Comparison of ENCODE assay signal across 7 cellular contexts in genomic region chr14:22837059-22837749, GRCh38. TPM values are rescaled to one million over a fixed set of nuclear protein-coding genes. Genes with fewer than 3 reads are reported as not detected.
DNase-seq lines count a peak whose midpoint lies in the region; ATAC-seq and TF ChIP-seq lines count a peak whose summit lies in the region.

No MANE protein-coding gene starts in this region.

- peak overlapping the region; percentile 96 for H3K27ac Mint-ChIP-seq in endothelial cell (ENCODE audit: unreplicated experiment)

- DNase-seq in H7 (peak; percentile 83), RWPE2 (ENCODE audit: low spot score) (no peak), endothelial cell (ENCODE audit: low spot score) (no peak), aorta (peak; percentile 78 to 89), GOT3 (lab: John Stamatoyannopoulos, UW) (no peak)

- TF ChIP-seq CTCF in RWPE2 (IDR thresholded peaks at IDR 0.05; ENCODE audit: poor library complexity, severe bottlenecking) = no peak
- TF ChIP-seq CTCF in endothelial cell (IDR thresholded peaks at IDR 0.05; ENCODE audit: unreplicated experiment) = no peak

- intact Hi-C loops in aorta (cut with DNase I) = loop anchor here (1.0 to 10.0 kb wide), 3 partner anchors 14 to 68 kb away; no protein-coding TSS in a partner anchor

- peaks cover 63% of the 10 kb centered on the region for H3K4me1 Mint-ChIP-seq in endothelial cell (ENCODE audit: unreplicated experiment)

- 1% methylated on average over 60 of the region's 60 CpGs for WGBS in aorta, 2 donors

- H3K27me3 ChIP-seq in H7 (ENCODE audit: control insufficient read depth, insufficient read depth, low read length) (no peaks in the 10 kb centered on the region; the same call in 1 of the 2 replicates), RWPE2 (ENCODE audit: insufficient read depth, poor library complexity, severe bottlenecking) (no peaks in the 10 kb centered on the region), mucosa of stomach (ENCODE audit: control insufficient read depth, insufficient read depth, low read length) (no peaks in the 10 kb centered on the region), aorta (ENCODE audit: control insufficient read depth in 1 of 2, insufficient read depth in 2 of 2, low read length in 1 of 2) (no peaks in the 10 kb centered on the region)

- peaks cover 19% of the 10 kb centered on the region for H3K36me3 ChIP-seq in H7 (replicated peaks; ENCODE audit: control insufficient read depth, insufficient read depth, low read length)
- H3K36me3 ChIP-seq in RWPE2 (ENCODE audit: low read depth) = peaks cover 77% of the 10 kb centered on the region
- peaks cover 9% of the 10 kb centered on the region for H3K36me3 ChIP-seq in mucosa of stomach (ENCODE audit: control insufficient read depth, insufficient read depth, low read length)
- H3K36me3 ChIP-seq in aorta (ENCODE audit: control insufficient read depth in 1 of 2, insufficient read depth in 2 of 2, low read length in 1 of 2) = no peaks in the 10 kb centered on the region

- H3K27ac ChIP-seq in RWPE2 (ENCODE audit: poor library complexity, severe bottlenecking) (peak overlapping the region; percentile 98), aorta (ENCODE audit: low read depth in 1 of 2, low read length in 2 of 2) (peak overlapping the region; percentile 83 to 99)

- H3K4me1 ChIP-seq in RWPE2 (ENCODE audit: insufficient read depth, poor library complexity, severe bottlenecking) (peaks cover 23% of the 10 kb centered on the region), mucosa of stomach (ENCODE audit: control insufficient read depth, insufficient read depth, low read length) (peaks cover 18% of the 10 kb centered on the region), aorta (ENCODE audit: control insufficient read depth in 1 of 2, insufficient read depth in 2 of 2, low read length in 2 of 2) (no peaks in the 10 kb centered on the region)

- peak overlapping the region; percentile 97 for H3K9ac ChIP-seq in mucosa of stomach (ENCODE audit: low read length)

- H3K9me3 Mint-ChIP-seq in endothelial cell (ENCODE audit: unreplicated experiment) = no peaks in the 10 kb centered on the region

- ATAC-seq in RWPE2 (ENCODE audit: low read depth) = 0 out of 3 replicates have a peak, but pooled peaks have one; percentile 3
- ATAC-seq in aorta (ENCODE audit: low FRiP score) = peak; percentile 66
- no peak for ATAC-seq in HG03439 (IDR thresholded peaks at IDR 0.05; ENCODE audit: unreplicated experiment)

- H3K27me3 Mint-ChIP-seq in endothelial cell (ENCODE audit: unreplicated experiment) = peaks cover 19% of the 10 kb centered on the region

- H3K4me3 Mint-ChIP-seq in endothelial cell (ENCODE audit: unreplicated experiment) = peak overlapping the region; percentile 100

- H3K36me3 Mint-ChIP-seq in endothelial cell (ENCODE audit: low read depth, unreplicated experiment) = peaks cover 23% of the 10 kb centered on the region

- H3K4me3 ChIP-seq in H7 (ENCODE audit: insufficient read depth, low read depth, low read length) (peak overlapping the region; percentile 85), RWPE2 (ENCODE audit: severe bottlenecking) (peak overlapping the region; percentile 93), mucosa of stomach (ENCODE audit: low read length) (peak overlapping the region; percentile 86), aorta (ENCODE audit: low read length in 2 of 2) (peak overlapping the region; percentile 88 to 92)

- H3K9me3 ChIP-seq in RWPE2 (ENCODE audit: severe bottlenecking) (no peaks in the 10 kb centered on the region), mucosa of stomach (ENCODE audit: control insufficient read depth, low read length) (no peaks in the 10 kb centered on the region), aorta (ENCODE audit: control insufficient read depth, low read length) (no peaks in the 10 kb centered on the region)

RNA-seq across cellular contexts. Expression of gene MMP14, which starts 0.8 kb away (rescaled TPM):
- total RNA-seq in H7 (2014; rRNA removed; shearing (Covaris generic)) = 54.6 and 79.8 TPM in 2 replicates
- total RNA-seq in endothelial cell (ENCODE audit: unreplicated experiment) = 819 TPM
- total RNA-seq in aorta = 100 to 1,000 TPM; 206 to 250 TPM
- polyA plus RNA-seq in aorta = 10 to 100 TPM; 29.8 to 99.2 TPM

RNA-seq across cellular contexts. Expression of gene MRPL52, which starts 7.5 kb away (rescaled TPM):
- 80.8 and 86.6 TPM in 2 replicates for total RNA-seq in H7 (2014; rRNA removed; shearing (Covaris generic))
- total RNA-seq in endothelial cell (ENCODE audit: unreplicated experiment) (126 TPM), aorta (10 to 100 TPM; 37.2 to 49.1 TPM)
- polyA plus RNA-seq in aorta = 10 to 100 TPM; 47.3 to 56.0 TPM

RNA-seq across cellular contexts. Expression of gene SLC7A7, which starts 22.0 kb away (rescaled TPM):
- total RNA-seq in H7 (2014; rRNA removed; shearing (Covaris generic)) = 5.7 and 8.3 TPM in 2 replicates
- total RNA-seq in endothelial cell (ENCODE audit: unreplicated experiment) = 15.0 TPM
- total RNA-seq in aorta = 10 to 100 TPM; 16.7 TPM
- 10 to 100 TPM; 15.4 to 44.2 TPM for polyA plus RNA-seq in aorta

RNA-seq across cellular contexts. Expression of gene LRP10, which starts 34.3 kb away (rescaled TPM):
- 9.5 and 19.3 TPM in 2 replicates for total RNA-seq in H7 (2014; rRNA removed; shearing (Covaris generic))
- total RNA-seq in endothelial cell (ENCODE audit: unreplicated experiment) (105 TPM), aorta (100 to 1,000 TPM; 161 to 187 TPM)
- polyA plus RNA-seq in aorta = 100 to 1,000 TPM in 1 of 2 donors, 10 to 100 TPM in 1; 53.0 to 134 TPM

RNA-seq across cellular contexts. Expression of gene REM2, which starts 45.8 kb away (rescaled TPM):
- total RNA-seq in H7 (2014; rRNA removed; shearing (Covaris generic)) = 0.33 and 0.73 TPM in 2 replicates
- total RNA-seq in endothelial cell (ENCODE audit: unreplicated experiment) = 0.36 TPM
- total RNA-seq in aorta = under 1 TPM; 0.36 to 0.75 TPM
- under 1 TPM in 1 of 2 donors, not detected in 1; 0.92 TPM for polyA plus RNA-seq in aorta

Comparison
In these comparisons a context has a peak if more than half of its experiments do, and no peak if none do; other contexts are left out.
1. DNase-seq: peak in H7 (single experiment) and aorta (2 of 2); none in RWPE2 (single experiment), endothelial cell (single experiment) and GOT3 (single experiment).
2. Peak in every context shown above with its lines, with median percentiles within 50 percentile points of each other: H3K4me3 ChIP-seq.